In the genomic region with DNA sequence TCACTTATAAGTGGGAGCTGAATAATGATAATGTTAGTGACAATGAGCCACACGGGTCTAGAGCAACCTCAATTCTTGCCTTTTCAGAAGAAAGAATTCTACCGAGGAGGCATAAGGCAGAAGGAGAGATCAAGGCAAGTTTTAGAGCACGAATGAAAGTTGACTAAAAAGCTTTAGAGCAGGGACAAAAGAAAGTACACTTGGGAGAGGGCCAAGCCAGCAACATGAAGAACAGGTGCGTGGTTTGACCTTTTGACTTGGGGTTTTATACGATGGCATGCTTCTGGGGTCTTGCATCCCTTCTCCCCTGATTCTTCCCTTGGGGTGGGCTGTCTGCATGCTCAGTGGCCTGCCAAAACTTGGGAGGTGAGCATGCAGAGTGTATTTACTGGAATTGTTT, we compare ENCODE assay signal across 6 cellular contexts.
"Had no signal": no experiment of that assay in that cellular context is flagged by ENCODE, and none has a peak within 500 bp of the region (broad histone marks: within the 10 kb centered on the region; RNA-seq: fewer than 3 reads in every experiment).

No MANE protein-coding gene starts in this region.

- H3K27ac ChIP-seq: GM23248 had no signal

- H3K9ac ChIP-seq: GM23248 had no signal

- H3K4me3 ChIP-seq: GM23248 had no signal

- H2AFZ ChIP-seq: GM23248 had no signal

- DNase-seq: GM23248, GOT3, H9, HCEC 1CT, IMR-90, KBM-7 had no signal
